In genomic region chr7:116950889-116951351, GRCh38 we compare ENCODE assay signal across 1 cellular context.
TF ChIP-seq lines count a peak whose summit lies in the region.

No MANE protein-coding gene starts in this region.

TF ChIP-seq in HepG2, 621 proteins besides CTCF, POLR2A, EP300 and RAD21 (continued from another document):
- TF ChIP-seq, protein P1, sequence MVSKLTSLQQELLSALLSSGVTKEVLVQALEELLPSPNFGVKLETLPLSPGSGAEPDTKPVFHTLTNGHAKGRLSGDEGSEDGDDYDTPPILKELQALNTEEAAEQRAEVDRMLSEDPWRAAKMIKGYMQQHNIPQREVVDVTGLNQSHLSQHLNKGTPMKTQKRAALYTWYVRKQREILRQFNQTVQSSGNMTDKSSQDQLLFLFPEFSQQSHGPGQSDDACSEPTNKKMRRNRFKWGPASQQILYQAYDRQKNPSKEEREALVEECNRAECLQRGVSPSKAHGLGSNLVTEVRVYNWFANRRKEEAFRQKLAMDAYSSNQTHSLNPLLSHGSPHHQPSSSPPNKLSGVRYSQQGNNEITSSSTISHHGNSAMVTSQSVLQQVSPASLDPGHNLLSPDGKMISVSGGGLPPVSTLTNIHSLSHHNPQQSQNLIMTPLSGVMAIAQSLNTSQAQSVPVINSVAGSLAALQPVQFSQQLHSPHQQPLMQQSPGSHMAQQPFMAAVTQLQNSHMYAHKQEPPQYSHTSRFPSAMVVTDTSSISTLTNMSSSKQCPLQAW (CRISPR knock-in tag; IDR thresholded peaks at IDR 0.05) = 0 out of 2 replicates have a peak, but pooled peaks have one; percentile 2
